Comparison of ENCODE assay signal across 17 cellular contexts in the genomic region with DNA sequence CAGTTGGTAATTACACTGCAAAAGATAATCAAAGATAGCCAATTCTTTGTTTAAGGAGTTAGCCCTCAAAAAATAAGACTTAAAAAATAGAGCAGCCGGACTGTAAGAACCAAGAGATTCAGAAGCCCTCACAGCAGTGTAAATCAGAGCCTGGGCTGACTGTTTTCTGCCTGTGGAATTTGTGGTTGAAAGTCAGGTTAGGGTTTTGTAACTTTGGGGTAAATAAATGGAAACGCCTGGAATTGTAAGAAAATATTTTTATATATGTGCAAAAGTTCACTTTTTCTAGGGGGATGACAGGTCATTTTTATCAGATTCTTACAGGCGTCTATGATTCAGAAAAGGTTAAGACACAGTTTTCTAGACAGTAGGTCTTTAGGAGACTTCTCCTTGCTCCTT. TPM values are rescaled to one million over a fixed set of nuclear protein-coding genes. Genes with fewer than 3 reads are reported as not detected.
DNase-seq lines count a peak whose midpoint lies in the region; ATAC-seq and TF ChIP-seq lines count a peak whose summit lies in the region.
"Had no signal": no experiment of that assay in that cellular context is flagged by ENCODE, and none has a peak within 500 bp of the region (broad histone marks: within the 10 kb centered on the region; RNA-seq: fewer than 3 reads in every experiment).

No MANE protein-coding gene starts in this region.

- 79% methylated on average over 3 of the region's 3 CpGs for WGBS in smooth muscle cell (ENCODE audit: low lambda C conversion rate)

- H3K27me3 ChIP-seq in CD4-positive, alpha-beta T cell (ENCODE audit: control insufficient read depth, insufficient read depth, low read length): no peaks in the 10 kb centered on the region
- H3K27me3 ChIP-seq in GM23338 (ENCODE audit: insufficient read depth) (no peaks in the 10 kb centered on the region), fibroblast of lung (ENCODE audit: control insufficient read depth, insufficient read depth, low read length) (no peaks in the 10 kb centered on the region), smooth muscle cell (ENCODE audit: low read depth) (no peaks in the 10 kb centered on the region), osteoblast (ENCODE audit: insufficient read depth, low read length) (no peaks in the 10 kb centered on the region)
- H3K27me3 ChIP-seq: BLaER1 had no signal

- DNase-seq in CD4-positive, alpha-beta T cell: no peak
- DNase-seq in GM23338 (ENCODE audit: low spot score): no peak
- DNase-seq in fibroblast of lung (ENCODE audit: low read depth in 2 of 2): peak; percentile 10 to 40
- DNase-seq in smooth muscle cell (lab: John Stamatoyannopoulos, UW; ENCODE audit: unreplicated experiment): no peak
- DNase-seq in osteoblast (ENCODE audit: insufficient read length, low spot score, missing footprints): no peak
- no peak for DNase-seq in SIG-M5 (lab: John Stamatoyannopoulos, UW)
- DNase-seq in left colon: no peak
- DNase-seq: EL, MV-4-11, NCI-H146, NCI-H2081 treated with DMSO at 0.1 percent for 48 hours, NCI-H2227 treated with DMSO at 0.1 percent for 48 hours, NCI-H526 treated with DMSO at 0.1 percent for 48 hours, OCI-M1, RPMI8226 had no signal

- H3K27ac ChIP-seq in CD4-positive, alpha-beta T cell (ENCODE audit: low read depth, low read length): no peak overlapping the region
- no peak overlapping the region for H3K27ac ChIP-seq in GM23338 (ENCODE audit: low read depth)
- H3K27ac ChIP-seq in fibroblast of lung (ENCODE audit: insufficient read depth, low read length): no peak overlapping the region
- peak overlapping the region; percentile 5 for H3K27ac ChIP-seq in smooth muscle cell (ENCODE audit: low read depth)
- no peak overlapping the region for H3K27ac ChIP-seq in osteoblast (ENCODE audit: low read depth, low read length)
- H3K27ac ChIP-seq: BLaER1 had no signal

- H2AFZ ChIP-seq in GM23338 (no peak overlapping the region), fibroblast of lung (ENCODE audit: low read length) (no peak overlapping the region), smooth muscle cell (ENCODE audit: low read depth) (no peak overlapping the region), osteoblast (ENCODE audit: low read length) (no peak overlapping the region)

- H3K4me1 Mint-ChIP-seq in CD4-positive, alpha-beta T cell (ENCODE audit: low read depth): peaks cover 47% of the 10 kb centered on the region
- peaks cover 9% of the 10 kb centered on the region for H3K4me1 Mint-ChIP-seq in GM23338

- TF ChIP-seq CTCF in CD4-positive, alpha-beta T cell (IDR thresholded peaks at IDR 0.05): no peak
- TF ChIP-seq CTCF in GM23338 (conservative IDR thresholded peaks at IDR 0.05; ENCODE audit: low read depth in 2 of 2) (no peak), fibroblast of lung (conservative IDR thresholded peaks at IDR 0.05 in 1 of 2, IDR thresholded peaks at IDR 0.05 in 1 of 2; ENCODE audit: low read depth in 1 of 2, low read length in 2 of 2) (no peak), smooth muscle cell (IDR thresholded peaks at IDR 0.05; ENCODE audit: borderline replicate concordance, insufficient read depth, poor library complexity, severe bottlenecking) (no peak), osteoblast (IDR thresholded peaks at IDR 0.05; ENCODE audit: extremely low read depth, low read depth, low read length) (no peak)

- no peaks in the 10 kb centered on the region for H3K9me2 ChIP-seq in GM23338 (ENCODE audit: insufficient read depth)

- no peaks in the 10 kb centered on the region for H4K20me1 ChIP-seq in GM23338 (replicated peaks; ENCODE audit: insufficient read depth)
- H4K20me1 ChIP-seq in fibroblast of lung (ENCODE audit: control insufficient read depth, extremely low read depth, insufficient read depth, low read length): no peaks in the 10 kb centered on the region
- no peaks in the 10 kb centered on the region for H4K20me1 ChIP-seq in smooth muscle cell (ENCODE audit: low read depth)
- no peaks in the 10 kb centered on the region for H4K20me1 ChIP-seq in osteoblast (ENCODE audit: insufficient read depth, low read length)
- H4K20me1 ChIP-seq: BLaER1 had no signal

- no peaks in the 10 kb centered on the region for H3K79me2 ChIP-seq in GM23338 (replicated peaks; ENCODE audit: insufficient read depth)
- no peaks in the 10 kb centered on the region for H3K79me2 ChIP-seq in fibroblast of lung (ENCODE audit: control insufficient read depth, insufficient read depth, low read length)
- no peaks in the 10 kb centered on the region for H3K79me2 ChIP-seq in smooth muscle cell (ENCODE audit: low read depth)
- no peaks in the 10 kb centered on the region for H3K79me2 ChIP-seq in osteoblast (ENCODE audit: insufficient read depth, low read length)

- H3K9ac ChIP-seq in fibroblast of lung (ENCODE audit: insufficient read depth, low read length): no peak overlapping the region
- no peak overlapping the region for H3K9ac ChIP-seq in smooth muscle cell (ENCODE audit: low read depth)
- H3K9ac ChIP-seq: BLaER1 had no signal

- no peak overlapping the region for H3K4me3 ChIP-seq in GM23338
- H3K4me3 ChIP-seq in fibroblast of lung (replicated peaks in 1 of 4; ENCODE audit: control extremely low read depth in 1 of 4, insufficient read depth in 1 of 4, low read depth in 3 of 4, low read length in 4 of 4): no peak overlapping the region
- no peak overlapping the region for H3K4me3 ChIP-seq in smooth muscle cell
- H3K4me3 ChIP-seq in osteoblast (ENCODE audit: insufficient read depth, low read length): no peak overlapping the region
- H3K4me3 ChIP-seq: BLaER1 had no signal

- H3F3A ChIP-seq in GM23338 (replicated peaks; ENCODE audit: low read depth) (no peaks in the 10 kb centered on the region), smooth muscle cell (ENCODE audit: low read depth) (peaks cover 4% of the 10 kb centered on the region)

- H3K9me3 Mint-ChIP-seq in CD4-positive, alpha-beta T cell: no peaks in the 10 kb centered on the region
- no peaks in the 10 kb centered on the region for H3K9me3 Mint-ChIP-seq in GM23338

- H3K27me3 Mint-ChIP-seq in CD4-positive, alpha-beta T cell: no peaks in the 10 kb centered on the region
- peaks cover 3% of the 10 kb centered on the region for H3K27me3 Mint-ChIP-seq in GM23338 (ENCODE audit: insufficient read depth, low read depth, poor library complexity)

- CTCF ChIA-PET in CD4-positive, alpha-beta T cell (lab: Charles Lee): no interaction called here

- ATAC-seq in CD4-positive, alpha-beta T cell (ENCODE audit: poor library complexity): no peak
- ATAC-seq in GM23338 (no peak), left colon (no peak)
- ATAC-seq: HCT116 had no signal

- H3K4me1 ChIP-seq in GM23338 (ENCODE audit: insufficient read depth) (no peaks in the 10 kb centered on the region), fibroblast of lung (ENCODE audit: control insufficient read depth, extremely low read depth, insufficient read depth, low read length) (no peaks in the 10 kb centered on the region), smooth muscle cell (ENCODE audit: low read depth) (no peaks in the 10 kb centered on the region), osteoblast (ENCODE audit: insufficient read depth, low read length) (peaks cover 23% of the 10 kb centered on the region)

- H3K4me2 ChIP-seq in GM23338: no peak overlapping the region
- no peak overlapping the region for H3K4me2 ChIP-seq in fibroblast of lung (ENCODE audit: extremely low read depth, insufficient read depth, low read length)
- H3K4me2 ChIP-seq in smooth muscle cell: no peak overlapping the region
- no peak overlapping the region for H3K4me2 ChIP-seq in osteoblast (ENCODE audit: insufficient read depth, low read length)
- H3K4me2 ChIP-seq: BLaER1 had no signal

- H3K4me3 Mint-ChIP-seq in CD4-positive, alpha-beta T cell: no peak overlapping the region
- H3K4me3 Mint-ChIP-seq in GM23338: no peak overlapping the region

- peaks cover 69% of the 10 kb centered on the region for H3K36me3 Mint-ChIP-seq in CD4-positive, alpha-beta T cell (ENCODE audit: low read depth)
- H3K36me3 Mint-ChIP-seq in GM23338 (ENCODE audit: low read depth): peaks cover 7% of the 10 kb centered on the region; the same call in 2 of the 3 replicates

- POLR2A ChIA-PET in CD4-positive, alpha-beta T cell (lab: Charles Lee): no interaction called here

- no peaks in the 10 kb centered on the region for H3K9me3 ChIP-seq in CD4-positive, alpha-beta T cell (ENCODE audit: control insufficient read depth, low read length)
- H3K9me3 ChIP-seq in fibroblast of lung (ENCODE audit: control insufficient read depth, insufficient read depth, low read depth, low read length) (no peaks in the 10 kb centered on the region), smooth muscle cell (replicated peaks; ENCODE audit: low read depth) (no peaks in the 10 kb centered on the region), osteoblast (ENCODE audit: low read depth, low read length) (no peaks in the 10 kb centered on the region)
- H3K9me3 ChIP-seq: BLaER1 had no signal

- intact Hi-C loops in CD4-positive, alpha-beta T cell (cut with DNase I, micrococcal nuclease): no loop called here
- intact Hi-C loops in left colon (cut with DNase I, micrococcal nuclease): no loop called here

- H3K36me3 ChIP-seq in GM23338 (ENCODE audit: insufficient read depth): peaks cover 4% of the 10 kb centered on the region; the same call in 1 of the 2 replicates
- no peaks in the 10 kb centered on the region for H3K36me3 ChIP-seq in fibroblast of lung (ENCODE audit: control insufficient read depth, insufficient read depth, low read length)
- H3K36me3 ChIP-seq in smooth muscle cell (ENCODE audit: low read depth): no peaks in the 10 kb centered on the region
- H3K36me3 ChIP-seq in osteoblast (ENCODE audit: insufficient read depth, low read length): no peaks in the 10 kb centered on the region

- H3K27ac Mint-ChIP-seq in CD4-positive, alpha-beta T cell: peak overlapping the region; percentile 88
- H3K27ac Mint-ChIP-seq in GM23338: peak overlapping the region; percentile 9

RNA-seq across cellular contexts. Expression of a gene that starts 35.6 kb away (rescaled TPM):
- 10 to 100 TPM; 22.0 to 25.9 TPM for total RNA-seq in CD4-positive, alpha-beta T cell
- 10.8 and 11.7 TPM in 2 replicates for total RNA-seq in GM23338 (2014; rRNA removed; shearing (Covaris generic))
- polyA plus RNA-seq in GM23338 (2016; fragmentation: Nextera tagmentation; extraction: Ambion mirVana) (3.1 and 4.9 TPM in 2 replicates), fibroblast of lung (0.60 and 1.1 TPM in 2 replicates), smooth muscle cell (2.3 and 3.6 TPM in 2 replicates)
- total RNA-seq in fibroblast of lung (1.5 and 2.3 TPM in 2 replicates), smooth muscle cell (3.5 and 9.1 TPM in 2 replicates), osteoblast (6.2 and 7.1 TPM in 2 replicates), left colon (1 to 10 TPM; 5.8 to 6.2 TPM)
- 0.41 and 0.54 TPM in 2 replicates for polyA plus RNA-seq in fibroblast of lung (2012)
- 4.9 and 14.3 TPM in 2 replicates for polyA minus RNA-seq in fibroblast of lung (ENCODE audit: low replicate concordance)

RNA-seq across cellular contexts. Expression of a gene that starts 53.9 kb away (rescaled TPM):
- total RNA-seq in CD4-positive, alpha-beta T cell: 10 to 100 TPM; 52.7 to 53.2 TPM
- 33.0 and 39.9 TPM in 2 replicates for total RNA-seq in GM23338 (2014; rRNA removed; shearing (Covaris generic))
- polyA plus RNA-seq in GM23338 (2016; fragmentation: Nextera tagmentation; extraction: Ambion mirVana): 15.1 and 15.9 TPM in 2 replicates
- total RNA-seq in fibroblast of lung: 9.4 and 12.8 TPM in 2 replicates
- polyA plus RNA-seq in fibroblast of lung: 10.7 and 11.6 TPM in 2 replicates
- polyA plus RNA-seq in fibroblast of lung (2012): 20.7 and 22.2 TPM in 2 replicates
- 3.7 and 4.0 TPM in 2 replicates for polyA minus RNA-seq in fibroblast of lung (ENCODE audit: low replicate concordance)
- total RNA-seq in smooth muscle cell: 18.8 and 20.8 TPM in 2 replicates
- 11.5 and 14.4 TPM in 2 replicates for polyA plus RNA-seq in smooth muscle cell
- 24.2 TPM in 2 replicates for total RNA-seq in osteoblast
- 10 to 100 TPM; 21.0 to 22.0 TPM for total RNA-seq in left colon

Comparison
In these comparisons a context has a peak if more than half of its experiments do, and no peak if none do; other contexts are left out.
1. DNase-seq: peak in fibroblast of lung (2 of 2); none in CD4-positive, alpha-beta T cell (0 of 10), GM23338 (single experiment), smooth muscle cell (single experiment), osteoblast (single experiment), SIG-M5 (single experiment) and left colon (0 of 2).